ENCODE assay signal across 8 cellular contexts in genomic region chr3:112979244-112979832, GRCh38. TPM values are rescaled to one million over a fixed set of nuclear protein-coding genes. Genes with fewer than 3 reads are reported as not detected.
DNase-seq lines count a peak whose midpoint lies in the region; ATAC-seq and TF ChIP-seq lines count a peak whose summit lies in the region.

No MANE protein-coding gene starts in this region.

- in situ Hi-C loops in GM23248 (cut with MboI): loop anchor here (10.0 kb wide), 1 partner anchor 245 kb away; no protein-coding TSS in a partner anchor

- no peaks in the 10 kb centered on the region for H3K36me3 Mint-ChIP-seq in progenitor cell of endocrine pancreas (ENCODE audit: insufficient read depth)
- no peaks in the 10 kb centered on the region for H3K36me3 Mint-ChIP-seq in stimulated activated memory B cell treated with anti-CD40 and anti-IgM and Interleukin-4, amounts not matched to agents 10 μg/mL and 1 μg/mL and 100 μg/mL, for 72 hours

- H3K4me3 ChIP-seq in GM23248: no peak overlapping the region
- no peak overlapping the region for H3K4me3 ChIP-seq in Peyer's patch
- no peak overlapping the region for H3K4me3 ChIP-seq in esophagus squamous epithelium

- TF ChIP-seq POLR2A in Peyer's patch (IDR thresholded peaks at IDR 0.05) (no peak), esophagus squamous epithelium (IDR thresholded peaks at IDR 0.05) (no peak)

- H3K4me2 ChIP-seq in GM23248 (ENCODE audit: unreplicated experiment): no peak overlapping the region

- H3K9me3 Mint-ChIP-seq in progenitor cell of endocrine pancreas (ENCODE audit: low read depth): no peaks in the 10 kb centered on the region
- H3K9me3 Mint-ChIP-seq in stimulated activated memory B cell treated with anti-CD40 and anti-IgM and Interleukin-4, amounts not matched to agents 10 μg/mL and 1 μg/mL and 100 μg/mL, for 72 hours: no peaks in the 10 kb centered on the region

- no peaks in the 10 kb centered on the region for H3K9me3 ChIP-seq in GM23248 (ENCODE audit: low read depth)
- H3K9me3 ChIP-seq in Peyer's patch: no peaks in the 10 kb centered on the region
- H3K9me3 ChIP-seq in esophagus squamous epithelium: no peaks in the 10 kb centered on the region

- no peak overlapping the region for H3K4me3 Mint-ChIP-seq in progenitor cell of endocrine pancreas (ENCODE audit: low read depth)
- H3K4me3 Mint-ChIP-seq in stimulated activated memory B cell treated with anti-CD40 and anti-IgM and Interleukin-4, amounts not matched to agents 10 μg/mL and 1 μg/mL and 100 μg/mL, for 72 hours: no peak overlapping the region

- no peak overlapping the region for H3K9ac ChIP-seq in GM23248

- H3K27me3 ChIP-seq in GM23248 (replicated peaks; ENCODE audit: insufficient read depth): no peaks in the 10 kb centered on the region
- H3K27me3 ChIP-seq in Peyer's patch: no peaks in the 10 kb centered on the region
- H3K27me3 ChIP-seq in esophagus squamous epithelium: no peaks in the 10 kb centered on the region

- H3K79me2 ChIP-seq in GM23248 (ENCODE audit: insufficient read depth): no peaks in the 10 kb centered on the region

- peak; percentile 72 for TF ChIP-seq CTCF in C4-2B (conservative IDR thresholded peaks at IDR 0.05)
- TF ChIP-seq CTCF in Peyer's patch (IDR thresholded peaks at IDR 0.05): peak; percentile 48 to 85 (median 74)
- TF ChIP-seq CTCF in esophagus squamous epithelium (IDR thresholded peaks at IDR 0.05): peak; percentile 64 to 81 (median 74)
- peak; percentile 79 for TF ChIP-seq CTCF in progenitor cell of endocrine pancreas (IDR thresholded peaks at IDR 0.05; ENCODE audit: unreplicated experiment)

- no peaks in the 10 kb centered on the region for H3F3A ChIP-seq in GM23248 (ENCODE audit: insufficient read depth)

- DNase-seq in GM23248: peak; percentile 65
- no peak for DNase-seq in Peyer's patch
- no peak for DNase-seq in esophagus squamous epithelium (lab: John Stamatoyannopoulos, UW)
- DNase-seq in progenitor cell of endocrine pancreas (ENCODE audit: low spot score, unreplicated experiment): no peak
- DNase-seq in islet precursor cell: no peak
- DNase-seq in stimulated activated naive CD8-positive, alpha-beta T cell treated with anti-CD3 and anti-CD28 coated beads, Interleukin-15, Interleukin-2, amounts not matched to agents 100 U/mL and 50 U/mL, for 24 hours: no peak

- H3K36me3 ChIP-seq in GM23248 (ENCODE audit: low read depth) (no peaks in the 10 kb centered on the region), Peyer's patch (no peaks in the 10 kb centered on the region), esophagus squamous epithelium (no peaks in the 10 kb centered on the region)

- H3K27ac Mint-ChIP-seq in progenitor cell of endocrine pancreas: no peak overlapping the region
- no peak overlapping the region for H3K27ac Mint-ChIP-seq in stimulated activated memory B cell treated with anti-CD40 and anti-IgM and Interleukin-4, amounts not matched to agents 10 μg/mL and 1 μg/mL and 100 μg/mL, for 72 hours

- H3K27ac ChIP-seq in C4-2B (no peak overlapping the region), GM23248 (no peak overlapping the region), Peyer's patch (no peak overlapping the region), esophagus squamous epithelium (no peak overlapping the region)

- ATAC-seq in stimulated activated memory B cell treated with anti-CD40 and anti-IgM and Interleukin-4, amounts not matched to agents 10 μg/mL and 1 μg/mL and 100 μg/mL, for 72 hours: no peak
- no peak for ATAC-seq in stimulated activated naive CD8-positive, alpha-beta T cell treated with anti-CD3 and anti-CD28 coated beads, Interleukin-15, Interleukin-2, amounts not matched to agents 100 U/mL and 50 U/mL, for 24 hours

- intact Hi-C loops in esophagus squamous epithelium (cut with DNase I): loop anchor here (10.0 kb wide), 1 partner anchor 335 kb away; the partner anchor contains the start of gene CCDC80

- 6% methylated on average over 1 of the region's 1 CpG for WGBS in GM23248 (ENCODE audit: low coverage in 1 of 2, low lambda C conversion rate in 2 of 2, missing lambda C conversion rate in 2 of 2), 2 experiments
- 73 to 74% methylated on average over 1 of the region's 1 CpG for WGBS in esophagus squamous epithelium, 2 donors

- H3K27me3 Mint-ChIP-seq in progenitor cell of endocrine pancreas: no peaks in the 10 kb centered on the region
- H3K27me3 Mint-ChIP-seq in stimulated activated memory B cell treated with anti-CD40 and anti-IgM and Interleukin-4, amounts not matched to agents 10 μg/mL and 1 μg/mL and 100 μg/mL, for 72 hours: no peaks in the 10 kb centered on the region

- H3K4me1 ChIP-seq in GM23248 (ENCODE audit: insufficient read depth) (no peaks in the 10 kb centered on the region), Peyer's patch (no peaks in the 10 kb centered on the region), esophagus squamous epithelium (peaks cover 0 to 34% (median 3%) of the 10 kb centered on the region in 3 donors)

- H4K20me1 ChIP-seq in GM23248 (ENCODE audit: insufficient read depth): no peaks in the 10 kb centered on the region

- no peaks in the 10 kb centered on the region for H3K9me2 ChIP-seq in GM23248 (ENCODE audit: insufficient read depth)

- peak overlapping the region; percentile 13; the same call in 1 of the 2 replicates for H2AFZ ChIP-seq in GM23248

- H3K4me1 Mint-ChIP-seq in progenitor cell of endocrine pancreas (ENCODE audit: low read depth): peaks cover 1% of the 10 kb centered on the region
- H3K4me1 Mint-ChIP-seq in stimulated activated memory B cell treated with anti-CD40 and anti-IgM and Interleukin-4, amounts not matched to agents 10 μg/mL and 1 μg/mL and 100 μg/mL, for 72 hours: peaks cover 77% of the 10 kb centered on the region

RNA-seq across cellular contexts. Expression of gene CD200R1, which starts 4.4 kb away (rescaled TPM):
- 0.38 TPM in 1 of 2 replicates, not detected in the other for total RNA-seq in GM23248 (2014; rRNA removed; shearing (Covaris generic))
- not detected in 2 replicates for polyA plus RNA-seq in GM23248 (2016; fragmentation: Nextera tagmentation; extraction: Ambion mirVana)
- total RNA-seq in Peyer's patch (1 to 10 TPM in 1 of 4 donors, under 1 TPM in 1, not detected in 2; 0.88 to 1.3 TPM), esophagus squamous epithelium (1 to 10 TPM; 2.9 to 9.6 (median 4.3) TPM), progenitor cell of endocrine pancreas (0.13 TPM in 1 of 2 replicates, not detected in the other)

RNA-seq across cellular contexts. Expression of gene GTPBP8, which starts 11.4 kb away (rescaled TPM):
- 20.1 and 34.3 TPM in 2 replicates for total RNA-seq in GM23248 (2014; rRNA removed; shearing (Covaris generic))
- polyA plus RNA-seq in GM23248 (2016; fragmentation: Nextera tagmentation; extraction: Ambion mirVana): 20.3 and 22.3 TPM in 2 replicates
- 10 to 100 TPM; 27.9 to 43.7 (median 33.5) TPM for total RNA-seq in Peyer's patch
- total RNA-seq in esophagus squamous epithelium: 10 to 100 TPM; 18.8 to 26.7 (median 20.8) TPM
- total RNA-seq in progenitor cell of endocrine pancreas: 17.2 and 25.2 TPM in 2 replicates
